1 cellular context compared by ENCODE assay signal in the genomic region with DNA sequence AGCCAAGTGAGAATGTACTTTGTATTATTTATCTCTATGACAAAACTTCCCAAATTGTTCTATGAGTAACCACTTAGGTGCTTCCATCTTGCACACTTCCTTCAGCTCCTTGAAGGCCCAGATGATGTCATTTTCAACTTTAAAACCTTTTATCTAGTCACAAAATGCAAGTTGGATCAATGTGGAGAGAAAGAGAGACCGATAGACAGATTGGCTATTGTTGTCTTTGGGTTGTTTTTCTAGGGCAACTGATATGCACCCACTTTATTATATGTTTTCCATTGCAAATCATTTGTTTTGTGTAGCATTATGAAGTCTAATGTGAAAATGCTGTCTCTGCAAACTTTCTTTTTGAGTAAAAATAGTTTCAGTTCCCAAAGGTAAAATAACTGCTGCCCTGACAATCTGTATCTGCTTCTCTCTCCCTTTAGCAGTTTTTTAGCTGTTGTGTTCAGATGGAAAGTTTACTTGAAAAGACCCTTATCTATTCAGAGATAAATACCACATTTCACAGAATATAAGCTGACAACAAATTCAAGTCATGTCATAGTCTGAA.
TF ChIP-seq lines count a peak whose summit lies in the region.

No MANE protein-coding gene starts in this region.

TF ChIP-seq in K562, 482 proteins besides CTCF, POLR2A, EP300 and RAD21 (continued from another document and continues in another):
- no peak for TF ChIP-seq CBX1 (IDR thresholded peaks at IDR 0.05; ENCODE audit: low read depth)
- TF ChIP-seq SFPQ (IDR thresholded peaks at IDR 0.05; ENCODE audit: low read depth, low read length) = no peak
- TF ChIP-seq, protein P1, sequence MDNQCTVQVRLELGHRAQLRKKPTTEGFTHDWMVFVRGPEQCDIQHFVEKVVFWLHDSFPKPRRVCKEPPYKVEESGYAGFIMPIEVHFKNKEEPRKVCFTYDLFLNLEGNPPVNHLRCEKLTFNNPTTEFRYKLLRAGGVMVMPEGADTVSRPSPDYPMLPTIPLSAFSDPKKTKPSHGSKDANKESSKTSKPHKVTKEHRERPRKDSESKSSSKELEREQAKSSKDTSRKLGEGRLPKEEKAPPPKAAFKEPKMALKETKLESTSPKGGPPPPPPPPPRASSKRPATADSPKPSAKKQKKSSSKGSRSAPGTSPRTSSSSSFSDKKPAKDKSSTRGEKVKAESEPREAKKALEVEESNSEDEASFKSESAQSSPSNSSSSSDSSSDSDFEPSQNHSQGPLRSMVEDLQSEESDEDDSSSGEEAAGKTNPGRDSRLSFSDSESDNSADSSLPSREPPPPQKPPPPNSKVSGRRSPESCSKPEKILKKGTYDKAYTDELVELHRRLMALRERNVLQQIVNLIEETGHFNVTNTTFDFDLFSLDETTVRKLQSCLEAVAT (IDR thresholded peaks at IDR 0.05) = peak in 1 of 2 experiments; percentile 20; a peak in 1 of 4 replicates
- 0 out of 4 replicates have a peak, but pooled peaks of 1 of the 2 experiments have one; percentile 13 for TF ChIP-seq RCOR1 (IDR thresholded peaks at IDR 0.05; ENCODE audit: borderline replicate concordance in 1 of 2, low read depth in 2 of 2, low read length in 2 of 2)
- TF ChIP-seq, protein P2, sequence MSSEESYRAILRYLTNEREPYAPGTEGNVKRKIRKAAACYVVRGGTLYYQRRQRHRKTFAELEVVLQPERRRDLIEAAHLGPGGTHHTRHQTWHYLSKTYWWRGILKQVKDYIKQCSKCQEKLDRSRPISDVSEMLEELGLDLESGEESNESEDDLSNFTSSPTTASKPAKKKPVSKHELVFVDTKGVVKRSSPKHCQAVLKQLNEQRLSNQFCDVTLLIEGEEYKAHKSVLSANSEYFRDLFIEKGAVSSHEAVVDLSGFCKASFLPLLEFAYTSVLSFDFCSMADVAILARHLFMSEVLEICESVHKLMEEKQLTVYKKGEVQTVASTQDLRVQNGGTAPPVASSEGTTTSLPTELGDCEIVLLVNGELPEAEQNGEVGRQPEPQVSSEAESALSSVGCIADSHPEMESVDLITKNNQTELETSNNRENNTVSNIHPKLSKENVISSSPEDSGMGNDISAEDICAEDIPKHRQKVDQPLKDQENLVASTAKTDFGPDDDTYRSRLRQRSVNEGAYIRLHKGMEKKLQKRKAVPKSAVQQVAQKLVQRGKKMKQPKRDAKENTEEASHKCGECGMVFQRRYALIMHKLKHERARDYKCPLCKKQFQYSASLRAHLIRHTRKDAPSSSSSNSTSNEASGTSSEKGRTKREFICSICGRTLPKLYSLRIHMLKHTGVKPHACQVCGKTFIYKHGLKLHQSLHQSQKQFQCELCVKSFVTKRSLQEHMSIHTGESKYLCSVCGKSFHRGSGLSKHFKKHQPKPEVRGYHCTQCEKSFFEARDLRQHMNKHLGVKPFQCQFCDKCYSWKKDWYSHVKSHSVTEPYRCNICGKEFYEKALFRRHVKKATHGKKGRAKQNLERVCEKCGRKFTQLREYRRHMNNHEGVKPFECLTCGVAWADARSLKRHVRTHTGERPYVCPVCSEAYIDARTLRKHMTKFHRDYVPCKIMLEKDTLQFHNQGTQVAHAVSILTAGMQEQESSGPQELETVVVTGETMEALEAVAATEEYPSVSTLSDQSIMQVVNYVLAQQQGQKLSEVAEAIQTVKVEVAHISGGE (CRISPR knock-in tag; IDR thresholded peaks at IDR 0.05) = peak in 1 of 3 experiments; percentile 60; a peak in 1 of 6 replicates
- no peak for TF ChIP-seq ZNF407 (IDR thresholded peaks at IDR 0.05; ENCODE audit: low read depth)
- TF ChIP-seq, protein P3, sequence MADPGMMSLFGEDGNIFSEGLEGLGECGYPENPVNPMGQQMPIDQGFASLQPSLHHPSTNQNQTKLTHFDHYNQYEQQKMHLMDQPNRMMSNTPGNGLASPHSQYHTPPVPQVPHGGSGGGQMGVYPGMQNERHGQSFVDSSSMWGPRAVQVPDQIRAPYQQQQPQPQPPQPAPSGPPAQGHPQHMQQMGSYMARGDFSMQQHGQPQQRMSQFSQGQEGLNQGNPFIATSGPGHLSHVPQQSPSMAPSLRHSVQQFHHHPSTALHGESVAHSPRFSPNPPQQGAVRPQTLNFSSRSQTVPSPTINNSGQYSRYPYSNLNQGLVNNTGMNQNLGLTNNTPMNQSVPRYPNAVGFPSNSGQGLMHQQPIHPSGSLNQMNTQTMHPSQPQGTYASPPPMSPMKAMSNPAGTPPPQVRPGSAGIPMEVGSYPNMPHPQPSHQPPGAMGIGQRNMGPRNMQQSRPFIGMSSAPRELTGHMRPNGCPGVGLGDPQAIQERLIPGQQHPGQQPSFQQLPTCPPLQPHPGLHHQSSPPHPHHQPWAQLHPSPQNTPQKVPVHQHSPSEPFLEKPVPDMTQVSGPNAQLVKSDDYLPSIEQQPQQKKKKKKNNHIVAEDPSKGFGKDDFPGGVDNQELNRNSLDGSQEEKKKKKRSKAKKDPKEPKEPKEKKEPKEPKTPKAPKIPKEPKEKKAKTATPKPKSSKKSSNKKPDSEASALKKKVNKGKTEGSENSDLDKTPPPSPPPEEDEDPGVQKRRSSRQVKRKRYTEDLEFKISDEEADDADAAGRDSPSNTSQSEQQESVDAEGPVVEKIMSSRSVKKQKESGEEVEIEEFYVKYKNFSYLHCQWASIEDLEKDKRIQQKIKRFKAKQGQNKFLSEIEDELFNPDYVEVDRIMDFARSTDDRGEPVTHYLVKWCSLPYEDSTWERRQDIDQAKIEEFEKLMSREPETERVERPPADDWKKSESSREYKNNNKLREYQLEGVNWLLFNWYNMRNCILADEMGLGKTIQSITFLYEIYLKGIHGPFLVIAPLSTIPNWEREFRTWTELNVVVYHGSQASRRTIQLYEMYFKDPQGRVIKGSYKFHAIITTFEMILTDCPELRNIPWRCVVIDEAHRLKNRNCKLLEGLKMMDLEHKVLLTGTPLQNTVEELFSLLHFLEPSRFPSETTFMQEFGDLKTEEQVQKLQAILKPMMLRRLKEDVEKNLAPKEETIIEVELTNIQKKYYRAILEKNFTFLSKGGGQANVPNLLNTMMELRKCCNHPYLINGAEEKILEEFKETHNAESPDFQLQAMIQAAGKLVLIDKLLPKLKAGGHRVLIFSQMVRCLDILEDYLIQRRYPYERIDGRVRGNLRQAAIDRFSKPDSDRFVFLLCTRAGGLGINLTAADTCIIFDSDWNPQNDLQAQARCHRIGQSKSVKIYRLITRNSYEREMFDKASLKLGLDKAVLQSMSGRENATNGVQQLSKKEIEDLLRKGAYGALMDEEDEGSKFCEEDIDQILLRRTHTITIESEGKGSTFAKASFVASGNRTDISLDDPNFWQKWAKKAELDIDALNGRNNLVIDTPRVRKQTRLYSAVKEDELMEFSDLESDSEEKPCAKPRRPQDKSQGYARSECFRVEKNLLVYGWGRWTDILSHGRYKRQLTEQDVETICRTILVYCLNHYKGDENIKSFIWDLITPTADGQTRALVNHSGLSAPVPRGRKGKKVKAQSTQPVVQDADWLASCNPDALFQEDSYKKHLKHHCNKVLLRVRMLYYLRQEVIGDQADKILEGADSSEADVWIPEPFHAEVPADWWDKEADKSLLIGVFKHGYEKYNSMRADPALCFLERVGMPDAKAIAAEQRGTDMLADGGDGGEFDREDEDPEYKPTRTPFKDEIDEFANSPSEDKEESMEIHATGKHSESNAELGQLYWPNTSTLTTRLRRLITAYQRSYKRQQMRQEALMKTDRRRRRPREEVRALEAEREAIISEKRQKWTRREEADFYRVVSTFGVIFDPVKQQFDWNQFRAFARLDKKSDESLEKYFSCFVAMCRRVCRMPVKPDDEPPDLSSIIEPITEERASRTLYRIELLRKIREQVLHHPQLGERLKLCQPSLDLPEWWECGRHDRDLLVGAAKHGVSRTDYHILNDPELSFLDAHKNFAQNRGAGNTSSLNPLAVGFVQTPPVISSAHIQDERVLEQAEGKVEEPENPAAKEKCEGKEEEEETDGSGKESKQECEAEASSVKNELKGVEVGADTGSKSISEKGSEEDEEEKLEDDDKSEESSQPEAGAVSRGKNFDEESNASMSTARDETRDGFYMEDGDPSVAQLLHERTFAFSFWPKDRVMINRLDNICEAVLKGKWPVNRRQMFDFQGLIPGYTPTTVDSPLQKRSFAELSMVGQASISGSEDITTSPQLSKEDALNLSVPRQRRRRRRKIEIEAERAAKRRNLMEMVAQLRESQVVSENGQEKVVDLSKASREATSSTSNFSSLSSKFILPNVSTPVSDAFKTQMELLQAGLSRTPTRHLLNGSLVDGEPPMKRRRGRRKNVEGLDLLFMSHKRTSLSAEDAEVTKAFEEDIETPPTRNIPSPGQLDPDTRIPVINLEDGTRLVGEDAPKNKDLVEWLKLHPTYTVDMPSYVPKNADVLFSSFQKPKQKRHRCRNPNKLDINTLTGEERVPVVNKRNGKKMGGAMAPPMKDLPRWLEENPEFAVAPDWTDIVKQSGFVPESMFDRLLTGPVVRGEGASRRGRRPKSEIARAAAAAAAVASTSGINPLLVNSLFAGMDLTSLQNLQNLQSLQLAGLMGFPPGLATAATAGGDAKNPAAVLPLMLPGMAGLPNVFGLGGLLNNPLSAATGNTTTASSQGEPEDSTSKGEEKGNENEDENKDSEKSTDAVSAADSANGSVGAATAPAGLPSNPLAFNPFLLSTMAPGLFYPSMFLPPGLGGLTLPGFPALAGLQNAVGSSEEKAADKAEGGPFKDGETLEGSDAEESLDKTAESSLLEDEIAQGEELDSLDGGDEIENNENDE (IDR thresholded peaks at IDR 0.05; ENCODE audit: low read depth, low read length) = peak; percentile 90
